Comparison of ENCODE assay signal across 1 cellular context in genomic region chr11:65478411-65479183, GRCh38.
A peak's percentile ranks its signal among the peaks of the same experiment; 100 is the strongest.
TF ChIP-seq lines count a peak whose summit lies in the region.

No MANE protein-coding gene starts in this region.

TF ChIP-seq in K562, 482 proteins besides CTCF, POLR2A, EP300 and RAD21 (continued from another document and continues in another):
- TF ChIP-seq MNT (conservative IDR thresholded peaks at IDR 0.05) = peak in 1 of 2 experiments; percentile 8; a peak in 1 of 4 replicates
- peak; percentile 69 for TF ChIP-seq ZNF766 (CRISPR knock-in tag; conservative IDR thresholded peaks at IDR 0.05)
- TF ChIP-seq ZBTB9 (CRISPR knock-in tag; IDR thresholded peaks at IDR 0.05) = peak; percentile 77; the same call in 1 of the 2 replicates
- peak; percentile 58; the same call in 1 of the 2 replicates for TF ChIP-seq GABPB1 (CRISPR knock-in tag; IDR thresholded peaks at IDR 0.05)
- TF ChIP-seq BRD9 (IDR thresholded peaks at IDR 0.05; ENCODE audit: low read depth, partially characterized antibody) = no peak
- TF ChIP-seq MYNN (IDR thresholded peaks at IDR 0.05) = peak; percentile 78
- no peak for TF ChIP-seq MYNN (CRISPR knock-in tag; IDR thresholded peaks at IDR 0.05)
- TF ChIP-seq, protein P1, sequence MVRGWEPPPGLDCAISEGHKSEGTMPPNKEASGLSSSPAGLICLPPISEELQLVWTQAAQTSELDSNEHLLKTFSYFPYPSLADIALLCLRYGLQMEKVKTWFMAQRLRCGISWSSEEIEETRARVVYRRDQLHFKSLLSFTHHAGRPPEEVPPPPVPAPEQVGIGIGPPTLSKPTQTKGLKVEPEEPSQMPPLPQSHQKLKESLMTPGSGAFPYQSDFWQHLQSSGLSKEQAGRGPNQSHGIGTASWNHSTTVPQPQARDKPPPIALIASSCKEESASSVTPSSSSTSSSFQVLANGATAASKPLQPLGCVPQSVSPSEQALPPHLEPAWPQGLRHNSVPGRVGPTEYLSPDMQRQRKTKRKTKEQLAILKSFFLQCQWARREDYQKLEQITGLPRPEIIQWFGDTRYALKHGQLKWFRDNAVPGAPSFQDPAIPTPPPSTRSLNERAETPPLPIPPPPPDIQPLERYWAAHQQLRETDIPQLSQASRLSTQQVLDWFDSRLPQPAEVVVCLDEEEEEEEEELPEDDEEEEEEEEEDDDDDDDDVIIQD (CRISPR knock-in tag; IDR thresholded peaks at IDR 0.05) = no peak
- no peak for TF ChIP-seq MCM3 (IDR thresholded peaks at IDR 0.05)
- TF ChIP-seq, protein P2, sequence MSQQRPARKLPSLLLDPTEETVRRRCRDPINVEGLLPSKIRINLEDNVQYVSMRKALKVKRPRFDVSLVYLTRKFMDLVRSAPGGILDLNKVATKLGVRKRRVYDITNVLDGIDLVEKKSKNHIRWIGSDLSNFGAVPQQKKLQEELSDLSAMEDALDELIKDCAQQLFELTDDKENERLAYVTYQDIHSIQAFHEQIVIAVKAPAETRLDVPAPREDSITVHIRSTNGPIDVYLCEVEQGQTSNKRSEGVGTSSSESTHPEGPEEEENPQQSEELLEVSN (IDR thresholded peaks at IDR 0.05; ENCODE audit: borderline replicate concordance in 1 of 2, extremely low read depth in 1 of 2, insufficient read depth in 1 of 2, insufficient read length in 1 of 2, low read depth in 1 of 2, low read length in 1 of 2, poor library complexity in 1 of 2, severe bottlenecking in 1 of 2) = peak; percentile 54 to 75
- TF ChIP-seq CEBPB (tag; IDR thresholded peaks at IDR 0.05) = peak; percentile 72
- peak; percentile 46 for TF ChIP-seq ZBTB17 (CRISPR knock-in tag; IDR thresholded peaks at IDR 0.05)
- peak; percentile 56 for TF ChIP-seq RBBP5 (IDR thresholded peaks at IDR 0.05; ENCODE audit: borderline replicate concordance, insufficient read depth, low read length, poor library complexity, severe bottlenecking)
- peak; percentile 63 to 71 for TF ChIP-seq NRF1 (conservative IDR thresholded peaks at IDR 0.05 in 1 of 2, IDR thresholded peaks at IDR 0.05 in 1 of 2)
- TF ChIP-seq, protein P3, sequence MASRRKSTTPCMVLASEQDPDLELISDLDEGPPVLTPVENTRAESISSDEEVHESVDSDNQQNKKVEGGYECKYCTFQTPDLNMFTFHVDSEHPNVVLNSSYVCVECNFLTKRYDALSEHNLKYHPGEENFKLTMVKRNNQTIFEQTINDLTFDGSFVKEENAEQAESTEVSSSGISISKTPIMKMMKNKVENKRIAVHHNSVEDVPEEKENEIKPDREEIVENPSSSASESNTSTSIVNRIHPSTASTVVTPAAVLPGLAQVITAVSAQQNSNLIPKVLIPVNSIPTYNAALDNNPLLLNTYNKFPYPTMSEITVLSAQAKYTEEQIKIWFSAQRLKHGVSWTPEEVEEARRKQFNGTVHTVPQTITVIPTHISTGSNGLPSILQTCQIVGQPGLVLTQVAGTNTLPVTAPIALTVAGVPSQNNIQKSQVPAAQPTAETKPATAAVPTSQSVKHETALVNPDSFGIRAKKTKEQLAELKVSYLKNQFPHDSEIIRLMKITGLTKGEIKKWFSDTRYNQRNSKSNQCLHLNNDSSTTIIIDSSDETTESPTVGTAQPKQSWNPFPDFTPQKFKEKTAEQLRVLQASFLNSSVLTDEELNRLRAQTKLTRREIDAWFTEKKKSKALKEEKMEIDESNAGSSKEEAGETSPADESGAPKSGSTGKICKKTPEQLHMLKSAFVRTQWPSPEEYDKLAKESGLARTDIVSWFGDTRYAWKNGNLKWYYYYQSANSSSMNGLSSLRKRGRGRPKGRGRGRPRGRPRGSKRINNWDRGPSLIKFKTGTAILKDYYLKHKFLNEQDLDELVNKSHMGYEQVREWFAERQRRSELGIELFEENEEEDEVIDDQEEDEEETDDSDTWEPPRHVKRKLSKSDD (conservative IDR thresholded peaks at IDR 0.05; ENCODE audit: low read length) = no peak
- TF ChIP-seq ETV5 (CRISPR knock-in tag; IDR thresholded peaks at IDR 0.05; ENCODE audit: low read depth) = peak; percentile 58; the same call in 1 of the 2 replicates
- TF ChIP-seq, protein P4, sequence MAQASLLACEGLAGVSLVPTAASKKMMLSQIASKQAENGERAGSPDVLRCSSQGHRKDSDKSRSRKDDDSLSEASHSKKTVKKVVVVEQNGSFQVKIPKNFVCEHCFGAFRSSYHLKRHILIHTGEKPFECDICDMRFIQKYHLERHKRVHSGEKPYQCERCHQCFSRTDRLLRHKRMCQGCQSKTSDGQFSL (CRISPR knock-in tag; IDR thresholded peaks at IDR 0.05) = peak; percentile 74
- TF ChIP-seq, protein P4 (tag; IDR thresholded peaks at IDR 0.05) = no peak
- 0 out of 2 replicates have a peak, but pooled peaks have one; percentile 48 for TF ChIP-seq NR4A1 (CRISPR knock-in tag; IDR thresholded peaks at IDR 0.05)
- peak; percentile 74; the same call in 1 of the 2 replicates for TF ChIP-seq NR4A1 (tag; IDR thresholded peaks at IDR 0.05)
- TF ChIP-seq NR2C1 (IDR thresholded peaks at IDR 0.05) = peak; percentile 77; the same call in 1 of the 2 replicates
- TF ChIP-seq NR2C1 (tag; IDR thresholded peaks at IDR 0.05) = peak; percentile 84
- no peak for TF ChIP-seq NUFIP1 (IDR thresholded peaks at IDR 0.05; ENCODE audit: partially characterized antibody)
- peak; percentile 74; the same call in 1 of the 2 replicates for TF ChIP-seq CREB1 (IDR thresholded peaks at IDR 0.05)
- peak; percentile 60; the same call in 1 of the 2 replicates for TF ChIP-seq CREB1 (CRISPR knock-in tag; IDR thresholded peaks at IDR 0.05)
- peak; percentile 69 for TF ChIP-seq ZFX (CRISPR knock-in tag; IDR thresholded peaks at IDR 0.05)
- no peak for TF ChIP-seq DEAF1 (CRISPR knock-in tag; IDR thresholded peaks at IDR 0.05)
- peak; percentile 81 for TF ChIP-seq MTA3 (IDR thresholded peaks at IDR 0.05; ENCODE audit: borderline replicate concordance)
- TF ChIP-seq ZNF644 (tag; IDR thresholded peaks at IDR 0.05; ENCODE audit: low read depth) = 0 out of 2 replicates have a peak, but pooled peaks have one; percentile 59
- TF ChIP-seq FOXP1 (CRISPR knock-in tag; IDR thresholded peaks at IDR 0.05) = 0 out of 2 replicates have a peak, but pooled peaks have one; percentile 44
- TF ChIP-seq, protein P5, sequence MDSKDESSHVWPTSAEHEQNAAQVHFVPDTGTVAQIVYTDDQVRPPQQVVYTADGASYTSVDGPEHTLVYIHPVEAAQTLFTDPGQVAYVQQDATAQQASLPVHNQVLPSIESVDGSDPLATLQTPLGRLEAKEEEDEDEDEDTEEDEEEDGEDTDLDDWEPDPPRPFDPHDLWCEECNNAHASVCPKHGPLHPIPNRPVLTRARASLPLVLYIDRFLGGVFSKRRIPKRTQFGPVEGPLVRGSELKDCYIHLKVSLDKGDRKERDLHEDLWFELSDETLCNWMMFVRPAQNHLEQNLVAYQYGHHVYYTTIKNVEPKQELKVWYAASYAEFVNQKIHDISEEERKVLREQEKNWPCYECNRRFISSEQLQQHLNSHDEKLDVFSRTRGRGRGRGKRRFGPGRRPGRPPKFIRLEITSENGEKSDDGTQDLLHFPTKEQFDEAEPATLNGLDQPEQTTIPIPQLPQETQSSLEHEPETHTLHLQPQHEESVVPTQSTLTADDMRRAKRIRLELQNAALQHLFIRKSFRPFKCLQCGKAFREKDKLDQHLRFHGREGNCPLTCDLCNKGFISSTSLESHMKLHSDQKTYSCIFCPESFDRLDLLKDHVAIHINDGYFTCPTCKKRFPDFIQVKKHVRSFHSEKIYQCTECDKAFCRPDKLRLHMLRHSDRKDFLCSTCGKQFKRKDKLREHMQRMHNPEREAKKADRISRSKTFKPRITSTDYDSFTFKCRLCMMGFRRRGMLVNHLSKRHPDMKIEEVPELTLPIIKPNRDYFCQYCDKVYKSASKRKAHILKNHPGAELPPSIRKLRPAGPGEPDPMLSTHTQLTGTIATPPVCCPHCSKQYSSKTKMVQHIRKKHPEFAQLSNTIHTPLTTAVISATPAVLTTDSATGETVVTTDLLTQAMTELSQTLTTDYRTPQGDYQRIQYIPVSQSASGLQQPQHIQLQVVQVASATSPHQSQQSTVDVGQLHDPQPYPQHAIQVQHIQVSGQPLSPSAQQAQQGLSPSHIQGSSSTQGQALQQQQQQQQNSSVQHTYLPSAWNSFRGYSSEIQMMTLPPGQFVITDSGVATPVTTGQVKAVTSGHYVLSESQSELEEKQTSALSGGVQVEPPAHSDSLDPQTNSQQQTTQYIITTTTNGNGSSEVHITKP (IDR thresholded peaks at IDR 0.05; ENCODE audit: partially characterized antibody) = peak; percentile 49
- peak; percentile 53; the same call in 1 of the 2 replicates for TF ChIP-seq ZBTB1 (CRISPR knock-in tag; IDR thresholded peaks at IDR 0.05; ENCODE audit: borderline replicate concordance, low read depth)
- TF ChIP-seq, protein P6, sequence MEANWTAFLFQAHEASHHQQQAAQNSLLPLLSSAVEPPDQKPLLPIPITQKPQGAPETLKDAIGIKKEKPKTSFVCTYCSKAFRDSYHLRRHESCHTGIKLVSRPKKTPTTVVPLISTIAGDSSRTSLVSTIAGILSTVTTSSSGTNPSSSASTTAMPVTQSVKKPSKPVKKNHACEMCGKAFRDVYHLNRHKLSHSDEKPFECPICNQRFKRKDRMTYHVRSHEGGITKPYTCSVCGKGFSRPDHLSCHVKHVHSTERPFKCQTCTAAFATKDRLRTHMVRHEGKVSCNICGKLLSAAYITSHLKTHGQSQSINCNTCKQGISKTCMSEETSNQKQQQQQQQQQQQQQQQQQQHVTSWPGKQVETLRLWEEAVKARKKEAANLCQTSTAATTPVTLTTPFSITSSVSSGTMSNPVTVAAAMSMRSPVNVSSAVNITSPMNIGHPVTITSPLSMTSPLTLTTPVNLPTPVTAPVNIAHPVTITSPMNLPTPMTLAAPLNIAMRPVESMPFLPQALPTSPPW (CRISPR knock-in tag; IDR thresholded peaks at IDR 0.05) = peak; percentile 77
- 0 out of 2 replicates have a peak, but pooled peaks have one; percentile 25 for TF ChIP-seq KLF13 (tag; IDR thresholded peaks at IDR 0.05; ENCODE audit: borderline replicate concordance, low read depth)
- peak; percentile 60; the same call in 1 of the 2 replicates for TF ChIP-seq E2F4 (CRISPR knock-in tag; IDR thresholded peaks at IDR 0.05; ENCODE audit: low read depth)
- peak; percentile 18; the same call in 1 of the 2 replicates for TF ChIP-seq ARID1B (IDR thresholded peaks at IDR 0.05)
- TF ChIP-seq REST (CRISPR knock-in tag; IDR thresholded peaks at IDR 0.05; ENCODE audit: low read depth) = peak; percentile 68; the same call in 1 of the 2 replicates
